In the genomic region with DNA sequence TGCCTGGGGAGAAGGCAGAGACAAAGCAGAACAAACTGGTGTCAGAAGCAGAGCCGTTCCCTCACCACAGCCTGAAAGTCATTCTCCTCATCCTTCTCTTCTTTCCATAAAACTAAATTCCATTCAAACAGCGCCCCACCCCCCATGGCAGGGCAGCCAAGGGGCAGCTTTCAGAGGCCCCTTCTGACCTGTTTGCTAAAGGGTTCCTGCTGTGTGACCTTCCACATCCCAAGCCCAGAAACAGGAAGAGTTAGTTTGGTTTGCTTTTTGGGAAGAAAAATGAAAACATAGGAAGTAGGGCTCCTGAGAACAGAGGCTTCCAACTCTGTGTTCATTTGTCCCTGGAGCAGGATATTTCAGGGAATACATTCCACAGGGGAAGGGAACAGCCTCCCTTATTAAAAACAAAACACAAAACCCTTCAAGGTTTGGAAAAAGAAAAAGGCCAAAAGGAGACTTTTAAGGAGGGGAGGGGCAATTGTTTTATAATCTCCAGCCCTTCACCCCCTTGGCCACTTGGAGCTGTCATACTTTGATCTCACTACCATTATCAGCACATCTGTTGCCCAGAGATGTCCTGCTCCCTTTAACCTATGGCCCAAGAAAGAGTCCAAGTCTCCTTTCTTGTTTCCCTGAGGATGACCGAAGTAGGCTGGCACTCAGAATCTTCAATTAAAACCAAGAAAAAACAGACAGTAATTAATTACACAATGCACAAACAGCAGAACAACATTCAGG, we compare ENCODE assay signal across 22 cellular contexts. TPM values are rescaled to one million over a fixed set of nuclear protein-coding genes. Genes with fewer than 3 reads are reported as not detected.
DNase-seq lines count a peak whose midpoint lies in the region; ATAC-seq, FAIRE-seq and TF ChIP-seq lines count a peak whose summit lies in the region.
"Had no signal": no experiment of that assay in that cellular context is flagged by ENCODE, and none has a peak within 500 bp of the region (broad histone marks: within the 10 kb centered on the region; RNA-seq: fewer than 3 reads in every experiment).

No MANE protein-coding gene starts in this region.

- peak; percentile 67 for FAIRE-seq in kidney (lab: Jason Lieb, UNC)
- FAIRE-seq: urothelium cell line had no signal

- no peaks in the 10 kb centered on the region for H4K20me1 ChIP-seq in Karpas-422 (ENCODE audit: insufficient read depth, low read depth, low read length)

- H3K27ac ChIP-seq in ectodermal cell (ENCODE audit: insufficient read depth, low read depth, low read length, poor library complexity, severe bottlenecking), result peak overlapping the region; percentile 69
- peak overlapping the region in 1 of 2 donors; percentile 7 for H3K27ac ChIP-seq in kidney (ENCODE audit: low read depth in 2 of 2, low read length in 2 of 2)
- H3K27ac ChIP-seq in parathyroid adenoma, result peak overlapping the region; percentile 7
- no peak overlapping the region for H3K27ac ChIP-seq in Karpas-422 (ENCODE audit: low read length)
- H3K27ac ChIP-seq: A549, C4-2B, RWPE1, VCaP had no signal

- H3K4me2 ChIP-seq in parathyroid adenoma (ENCODE audit: low read length) (no peak overlapping the region), Karpas-422 (ENCODE audit: low read depth, low read length, poor library complexity, severe bottlenecking) (no peak overlapping the region)
- H3K4me2 ChIP-seq: A549 had no signal

- ATAC-seq in HG03520 (IDR thresholded peaks at IDR 0.05; ENCODE audit: unreplicated experiment), result no peak
- ATAC-seq: A549, T-cell had no signal

- H3K9ac ChIP-seq in kidney (ENCODE audit: low read length in 2 of 2) (no peak overlapping the region), parathyroid adenoma (no peak overlapping the region), Karpas-422 (ENCODE audit: low read length) (no peak overlapping the region)

- no peaks in the 10 kb centered on the region for H3K9me2 ChIP-seq in Karpas-422 (replicated peaks; ENCODE audit: insufficient read depth, low read length)

- 29 to 30% methylated on average over 3 of the region's 3 CpGs for WGBS in ectodermal cell, 2 experiments

- no peak overlapping the region for H3K4me3 ChIP-seq in ectodermal cell (ENCODE audit: insufficient read depth, low read depth, low read length)
- H3K4me3 ChIP-seq in kidney (ENCODE audit: low read length in 2 of 2), result no peak overlapping the region
- H3K4me3 ChIP-seq in parathyroid adenoma (ENCODE audit: low read depth, low read length), result no peak overlapping the region
- no peak overlapping the region for H3K4me3 ChIP-seq in Karpas-422 (ENCODE audit: low read length)
- H3K4me3 ChIP-seq: A549 had no signal

- H3K79me2 ChIP-seq in parathyroid adenoma (no peaks in the 10 kb centered on the region), Karpas-422 (ENCODE audit: low read length) (no peaks in the 10 kb centered on the region)

- intact Hi-C loops in kidney (cut with DNase I), result no loop called here

- DNase-seq in EH (ENCODE audit: low read depth) (peak; percentile 41), kidney (no peak), Karpas-422 (no peak), NCI-H82 (lab: John Stamatoyannopoulos, UW) (no peak)
- DNase-seq in stimulated activated CD4-positive, alpha-beta T cell treated with anti-CD3 and anti-CD28 coated beads, Interleukin-4, amount 100 ng/mL, for 4 hours, result no peak
- DNase-seq: activated CD4-positive, alpha-beta memory T cell treated with anti-CD3 and anti-CD28 coated beads for 36 hours; activated naive CD8-positive, alpha-beta T cell treated with anti-CD3 and anti-CD28 coated beads for 36 hours; activated T-cell treated with anti-CD3 and anti-CD28 coated beads, Interleukin-2, amount 50 U/mL, for 24 hours; naive B cell; NCI-H2227 treated with DMSO at 0.1 percent for 48 hours; NK-92 treated with Interleukin-12 subunit alpha and Interleukin-12 subunit beta, amount 100 ng/mL, for 24 hours; stimulated activated CD4-positive, alpha-beta T cell treated with anti-CD3 and anti-CD28 coated beads, Interleukin-15, amount 100 ng/mL, for 24 hours; stimulated activated naive CD4-positive, alpha-beta T cell; T-cell had no signal

- H3K36me3 ChIP-seq in ectodermal cell (ENCODE audit: control insufficient read depth, insufficient read depth, low read length) (no peaks in the 10 kb centered on the region), kidney (ENCODE audit: control insufficient read depth in 1 of 2, insufficient read depth in 2 of 2, low read length in 2 of 2) (no peaks in the 10 kb centered on the region), parathyroid adenoma (ENCODE audit: control insufficient read depth, insufficient read depth, low read length) (no peaks in the 10 kb centered on the region), Karpas-422 (ENCODE audit: insufficient read depth, low read length) (no peaks in the 10 kb centered on the region)

- H3K4me1 ChIP-seq in ectodermal cell (ENCODE audit: control insufficient read depth, insufficient read depth, low read length) (peaks cover 5% of the 10 kb centered on the region), kidney (ENCODE audit: control insufficient read depth in 1 of 2, insufficient read depth in 1 of 2, low read depth in 1 of 2, low read length in 2 of 2) (no peaks in the 10 kb centered on the region), parathyroid adenoma (no peaks in the 10 kb centered on the region), Karpas-422 (ENCODE audit: low read length) (no peaks in the 10 kb centered on the region)
- H3K4me1 ChIP-seq: A549 had no signal

- TF ChIP-seq CTCF in kidney (IDR thresholded peaks at IDR 0.05; ENCODE audit: borderline replicate concordance, extremely low read depth, insufficient read depth) (no peak), parathyroid adenoma (IDR thresholded peaks at IDR 0.05) (no peak)

- H2AFZ ChIP-seq in parathyroid adenoma (no peak overlapping the region), Karpas-422 (ENCODE audit: low read length) (no peak overlapping the region)

- H3K27me3 ChIP-seq in ectodermal cell (ENCODE audit: control insufficient read depth, insufficient read depth, low read length, poor library complexity, severe bottlenecking) (no peaks in the 10 kb centered on the region), parathyroid adenoma (ENCODE audit: control insufficient read depth, insufficient read depth, low read length) (no peaks in the 10 kb centered on the region), Karpas-422 (ENCODE audit: low read length) (no peaks in the 10 kb centered on the region)

- no peaks in the 10 kb centered on the region for H3K9me3 ChIP-seq in ectodermal cell (ENCODE audit: control insufficient read depth, low read length)
- no peaks in the 10 kb centered on the region for H3K9me3 ChIP-seq in kidney (ENCODE audit: control insufficient read depth in 1 of 2, low read length in 2 of 2)
- no peaks in the 10 kb centered on the region for H3K9me3 ChIP-seq in parathyroid adenoma (ENCODE audit: control insufficient read depth, low read length)
- no peaks in the 10 kb centered on the region for H3K9me3 ChIP-seq in Karpas-422 (ENCODE audit: low read length)
- H3K9me3 ChIP-seq: A549 had no signal

RNA-seq across cellular contexts. Expression of gene STARD8, which starts 25.3 kb away (rescaled TPM):
- 6.1 TPM for polyA plus RNA-seq in ectodermal cell (2013, experiment 1 of 4)
- polyA plus RNA-seq in ectodermal cell (2013, experiment 2 of 4), result 5.6 TPM
- 5.0 TPM for polyA plus RNA-seq in ectodermal cell (2013, experiment 3 of 4)
- 4.5 TPM for polyA plus RNA-seq in ectodermal cell (2013, experiment 4 of 4)
- 23.4 TPM for total RNA-seq in kidney
- polyA plus RNA-seq in kidney (ENCODE audit: insufficient read depth, low read depth, low replicate concordance), result 12.7 TPM
- 0.36 TPM in 1 of 2 replicates, not detected in the other for total RNA-seq in Karpas-422 (2014; rRNA removed; shearing (Covaris generic); ENCODE audit: low replicate concordance)

Comparison
In these comparisons a context has a peak if more than half of its experiments do, and no peak if none do; other contexts are left out.
1. RNA of gene STARD8, which starts 25.3 kb away (total RNA-seq): 23.4 TPM in kidney (single experiment); 0.36 TPM in Karpas-422; every median in the first group is over 10 times any median in the second.